ENCODE assay signal across 1 cellular context in genomic region chr12:53122961-53123468, GRCh38.
TF ChIP-seq lines count a peak whose summit lies in the region.

No MANE protein-coding gene starts in this region.

TF ChIP-seq in IMR-90, 13 proteins besides CTCF, POLR2A, EP300 and RAD21:
- TF ChIP-seq NFE2L2 (IDR thresholded peaks at IDR 0.05; ENCODE audit: low read depth, low read length) = no peak
- no peak for TF ChIP-seq BHLHE40 (IDR thresholded peaks at IDR 0.05; ENCODE audit: low read depth, low read length)
- no peak for TF ChIP-seq MAZ (IDR thresholded peaks at IDR 0.05; ENCODE audit: borderline replicate concordance, low read depth, low read length)
- no peak for TF ChIP-seq CEBPB (IDR thresholded peaks at IDR 0.05; ENCODE audit: low read depth, low read length)
- TF ChIP-seq CHD1 (IDR thresholded peaks at IDR 0.05; ENCODE audit: low read depth, low read length) = no peak
- TF ChIP-seq USF2 (IDR thresholded peaks at IDR 0.05; ENCODE audit: low read depth, low read length) = no peak
- TF ChIP-seq MXI1 (IDR thresholded peaks at IDR 0.05; ENCODE audit: borderline replicate concordance, low read depth, low read length) = no peak
- TF ChIP-seq FOS (IDR thresholded peaks at IDR 0.05; ENCODE audit: low read depth, low read length) = no peak
- TF ChIP-seq SMC3 (IDR thresholded peaks at IDR 0.05; ENCODE audit: low read depth, low read length) = no peak
- TF ChIP-seq RFX5 (IDR thresholded peaks at IDR 0.05; ENCODE audit: low read depth, low read length) = no peak
- no peak for TF ChIP-seq RCOR1 (IDR thresholded peaks at IDR 0.05; ENCODE audit: insufficient replicate concordance, low read length)
- TF ChIP-seq MAFK (IDR thresholded peaks at IDR 0.05; ENCODE audit: low read depth, low read length) = no peak
- TF ChIP-seq ELK1 (IDR thresholded peaks at IDR 0.05; ENCODE audit: borderline replicate concordance, low read depth, low read length) = no peak
